Comparison of ENCODE assay signal across 22 cellular contexts in the genomic region with DNA sequence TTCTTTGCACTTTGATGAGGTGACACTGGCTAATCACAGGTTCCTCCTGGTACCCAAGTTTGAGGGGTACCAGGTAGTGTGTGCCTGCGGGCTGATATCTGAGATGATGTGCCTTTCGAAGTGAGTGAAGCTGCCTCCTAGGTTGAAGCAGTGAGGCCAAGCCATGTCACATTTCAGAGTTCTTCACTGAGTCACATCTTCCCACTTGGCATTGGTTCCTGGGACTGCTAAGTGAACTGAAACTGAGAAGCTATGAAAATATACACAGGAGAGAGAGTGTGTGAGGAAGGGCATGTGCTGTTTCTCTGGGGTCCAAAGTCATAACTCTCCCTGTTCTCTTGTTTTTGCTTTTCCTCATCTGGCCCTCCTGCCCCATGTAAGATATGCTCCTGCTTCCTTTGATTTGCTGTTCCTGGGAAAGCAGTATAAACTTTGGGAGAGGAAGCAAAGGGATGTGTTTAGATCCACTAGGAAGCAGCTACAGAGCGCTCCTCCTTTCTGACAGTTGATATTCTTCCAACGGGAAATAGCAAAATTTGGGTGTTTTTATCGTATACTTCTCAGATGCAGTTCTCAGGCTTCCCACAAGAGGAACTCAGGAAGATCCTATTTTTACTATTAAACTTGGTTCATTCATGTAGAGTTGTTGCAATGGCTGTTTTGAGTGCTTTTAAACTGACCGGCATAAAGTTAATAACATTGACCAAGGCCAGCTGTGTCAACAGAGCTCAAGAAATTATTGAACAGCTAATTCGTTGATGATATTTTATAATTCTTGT.
A peak's percentile ranks its signal among the peaks of the same experiment; 100 is the strongest.
DNase-seq lines count a peak whose midpoint lies in the region; FAIRE-seq and TF ChIP-seq lines count a peak whose summit lies in the region.
"Had no signal": no experiment of that assay in that cellular context is flagged by ENCODE, and none has a peak within 500 bp of the region (broad histone marks: within the 10 kb centered on the region; RNA-seq: fewer than 3 reads in every experiment).

No MANE protein-coding gene starts in this region.

- H3K27ac ChIP-seq in neural progenitor cell = no peak overlapping the region
- H3K27ac ChIP-seq: BLaER1, neutrophil, right atrium auricular region, stomach had no signal

- TF ChIP-seq POLR2A in H54 (IDR thresholded peaks at IDR 0.05; ENCODE audit: low read depth, low read length) = no peak

- H3K4me2 ChIP-seq in neural progenitor cell = no peak overlapping the region
- H3K4me2 ChIP-seq: BLaER1 had no signal

- H3K4me1 Mint-ChIP-seq in neural progenitor cell = no peaks in the 10 kb centered on the region
- H3K4me1 Mint-ChIP-seq: central memory CD8-positive, alpha-beta T cell had no signal

- H3K9me3 ChIP-seq in MG63 = peaks cover 11% of the 10 kb centered on the region; the same call in 1 of the 2 replicates
- no peaks in the 10 kb centered on the region for H3K9me3 ChIP-seq in neural progenitor cell (ENCODE audit: low read depth)
- H3K9me3 ChIP-seq: neutrophil, right atrium auricular region had no signal

- TF ChIP-seq CTCF in AG10803 (conservative IDR thresholded peaks at IDR 0.05; ENCODE audit: low read length) (peak; percentile 22; the same call in 1 of the 2 replicates), choroid plexus epithelial cell (conservative IDR thresholded peaks at IDR 0.05; ENCODE audit: low read depth, low read length) (peak; percentile 38), neural progenitor cell (IDR thresholded peaks at IDR 0.05) (no peak)

- H3K9me3 Mint-ChIP-seq in neural progenitor cell = peaks cover 3% of the 10 kb centered on the region
- H3K9me3 Mint-ChIP-seq: central memory CD8-positive, alpha-beta T cell had no signal

- H3K36me3 ChIP-seq in MG63 = no peaks in the 10 kb centered on the region
- H3K36me3 ChIP-seq in neural progenitor cell = no peaks in the 10 kb centered on the region
- H3K36me3 ChIP-seq: BLaER1, neutrophil, right atrium auricular region, stomach had no signal

- DNase-seq in AG10803 (ENCODE audit: low read depth) = peak; percentile 52
- peak; percentile 41 for DNase-seq in MG63
- peak; percentile 51 for DNase-seq in choroid plexus epithelial cell (ENCODE audit: low read depth)
- DNase-seq in neural progenitor cell (ENCODE audit: low spot score) = no peak
- no peak for DNase-seq in GM19238 (ENCODE audit: insufficient read length, low spot score)
- no peak for DNase-seq in DMS153 treated with DMSO at 0.1 percent for 48 hours (lab: John Stamatoyannopoulos, UW; ENCODE audit: unreplicated experiment)
- no peak for DNase-seq in H54 (ENCODE audit: insufficient read length, low spot score)
- no peak for DNase-seq in SHP77 treated with DMSO at 0.1 percent for 48 hours (lab: John Stamatoyannopoulos, UW)
- DNase-seq: activated CD4-positive, alpha-beta T cell treated with anti-CD3 and anti-CD28 coated beads, Interleukin-2, amount 50 U/mL, for 4 hours; activated naive CD4-positive, alpha-beta T cell treated with anti-CD3 and anti-CD28 coated beads, Interleukin-2, amount 50 U/mL, for 16 hours; activated T-cell treated with anti-CD3 and anti-CD28 coated beads, Interleukin-2, amount 50 U/mL, for 1 hour; DMS 273 treated with DMSO at 0.1 percent for 48 hours; head of caudate nucleus; NCI-H1930; stomach had no signal

- H3K79me2 ChIP-seq in neural progenitor cell (ENCODE audit: low read depth) = no peaks in the 10 kb centered on the region

- H3K4me3 ChIP-seq in AG10803 (ENCODE audit: low read length) = no peak overlapping the region
- H3K4me3 ChIP-seq in MG63 = no peak overlapping the region
- H3K4me3 ChIP-seq in choroid plexus epithelial cell (ENCODE audit: low read depth, low read length) = no peak overlapping the region
- H3K4me3 ChIP-seq in neural progenitor cell = no peak overlapping the region
- H3K4me3 ChIP-seq: BLaER1, right atrium auricular region, stomach had no signal

- peak overlapping the region; percentile 25 for H3K27ac Mint-ChIP-seq in neural progenitor cell
- H3K27ac Mint-ChIP-seq: mesothelial cell of epicardium had no signal

- no peak overlapping the region for H3K4me3 Mint-ChIP-seq in neural progenitor cell
- H3K4me3 Mint-ChIP-seq: central memory CD8-positive, alpha-beta T cell; mesothelial cell of epicardium had no signal

- no peaks in the 10 kb centered on the region for H3K4me1 ChIP-seq in neural progenitor cell
- H3K4me1 ChIP-seq: BLaER1, right atrium auricular region, stomach had no signal

- no peak overlapping the region for H2AFZ ChIP-seq in neural progenitor cell (replicated peaks)

- no peaks in the 10 kb centered on the region for H3K36me3 Mint-ChIP-seq in neural progenitor cell

- H4K20me1 ChIP-seq in neural progenitor cell (ENCODE audit: low read depth) = no peaks in the 10 kb centered on the region
- H4K20me1 ChIP-seq: BLaER1 had no signal

- peaks cover 2% of the 10 kb centered on the region for H3K27me3 Mint-ChIP-seq in neural progenitor cell (ENCODE audit: insufficient read depth, low read depth)

- H3K9ac ChIP-seq in neural progenitor cell = no peak overlapping the region
- H3K9ac ChIP-seq: BLaER1 had no signal

- H3K27me3 ChIP-seq in MG63 (no peaks in the 10 kb centered on the region), neural progenitor cell (no peaks in the 10 kb centered on the region)
- H3K27me3 ChIP-seq: BLaER1, neutrophil, right atrium auricular region, stomach had no signal

- H3F3A ChIP-seq in neural progenitor cell (ENCODE audit: low read depth) = no peaks in the 10 kb centered on the region

- no peak for FAIRE-seq in H54 (lab: Jason Lieb, UNC)
- FAIRE-seq: HTR-8/SVneo, kidney had no signal

Comparison
In these comparisons a context has a peak if more than half of its experiments do, and no peak if none do; other contexts are left out.
1. DNase-seq: peak in AG10803 (single experiment), MG63 (single experiment) and choroid plexus epithelial cell (single experiment); none in neural progenitor cell (single experiment), GM19238 (single experiment), DMS153 treated with DMSO at 0.1 percent for 48 hours (single experiment), H54 (single experiment) and SHP77 treated with DMSO at 0.1 percent for 48 hours (single experiment).